In genomic region chr11:114280696-114281095, GRCh38 we compare ENCODE assay signal across 9 cellular contexts. TPM values are rescaled to one million over a fixed set of nuclear protein-coding genes. Genes with fewer than 3 reads are reported as not detected.
A peak's percentile ranks its signal among the peaks of the same experiment; 100 is the strongest.
DNase-seq lines count a peak whose midpoint lies in the region; ATAC-seq and TF ChIP-seq lines count a peak whose summit lies in the region.
"Had no signal": no experiment of that assay in that cellular context is flagged by ENCODE, and none has a peak within 500 bp of the region (broad histone marks: within the 10 kb centered on the region; RNA-seq: fewer than 3 reads in every experiment).

No MANE protein-coding gene starts in this region.

- CTCF ChIA-PET in CD4-positive, alpha-beta T cell (lab: Charles Lee) = interaction anchor here (2.6 kb wide), 1 partner anchor 19 kb away, joined by 8 read pairs; no protein-coding TSS in a partner anchor
- CTCF ChIA-PET in HEK293 (lab: Yijun Ruan, JAX) = interaction anchor here (0.6 to 2.5 kb wide), 30 partner anchors 9 to 1256 kb away, joined by 3 to 12 read pairs (median 4); no protein-coding TSS in a partner anchor

- H3K27ac Mint-ChIP-seq in CD4-positive, alpha-beta T cell = no peak overlapping the region
- H3K27ac Mint-ChIP-seq: memory B cell had no signal

- WGBS in right lobe of liver (ENCODE audit: insufficient coverage, low coverage, low lambda C conversion rate, missing lambda C conversion rate) = 0% methylated on average over 1 of the region's 6 CpGs
- 10 to 15% methylated on average over 6 of the region's 6 CpGs for WGBS in aorta, 2 donors

- TF ChIP-seq POLR2A in right lobe of liver (IDR thresholded peaks at IDR 0.05) = peak; percentile 65

- intact Hi-C loops in CD4-positive, alpha-beta T cell (cut with DNase I, micrococcal nuclease) = loop anchor here (5.0 kb wide), 2 partner anchors 482 to 1997 kb away; no protein-coding TSS in a partner anchor
- intact Hi-C loops in right lobe of liver (cut with DNase I) = no loop called here
- intact Hi-C loops in aorta (cut with DNase I) = loop anchor here in 1 of 2 donors (2.0 to 10.0 kb wide), 5 partner anchors 42 to 482 kb away; partner anchors contain the start of genes C11orf71, RBM7 and REXO2

- H3K9me3 Mint-ChIP-seq in CD4-positive, alpha-beta T cell = no peaks in the 10 kb centered on the region
- H3K9me3 Mint-ChIP-seq: memory B cell had no signal

- H3K4me1 ChIP-seq in HEK293 (ENCODE audit: control insufficient read depth, insufficient read depth, low read length) = no peaks in the 10 kb centered on the region
- peaks cover 0 to 33% (median 14%) of the 10 kb centered on the region in 4 donors for H3K4me1 ChIP-seq in right lobe of liver
- peaks cover 0 to 2% of the 10 kb centered on the region in 2 donors for H3K4me1 ChIP-seq in aorta (ENCODE audit: control insufficient read depth in 1 of 2, insufficient read depth in 2 of 2, low read length in 2 of 2)
- H3K4me1 ChIP-seq in effector memory CD4-positive, alpha-beta T cell (ENCODE audit: control insufficient read depth, insufficient read depth, low read length, poor library complexity, severe bottlenecking) = no peaks in the 10 kb centered on the region

- H3K9me3 ChIP-seq in CD4-positive, alpha-beta T cell (ENCODE audit: control insufficient read depth, low read length) = no peaks in the 10 kb centered on the region
- H3K9me3 ChIP-seq in HEK293 (ENCODE audit: control insufficient read depth, insufficient read depth, low read depth, low read length) = no peaks in the 10 kb centered on the region
- H3K9me3 ChIP-seq in right lobe of liver = no peaks in the 10 kb centered on the region
- no peaks in the 10 kb centered on the region for H3K9me3 ChIP-seq in aorta (ENCODE audit: control insufficient read depth, low read length)
- H3K9me3 ChIP-seq in effector memory CD4-positive, alpha-beta T cell (ENCODE audit: control insufficient read depth, low read length) = no peaks in the 10 kb centered on the region

- TF ChIP-seq CTCF in CD4-positive, alpha-beta T cell (IDR thresholded peaks at IDR 0.05) = peak; percentile 14
- TF ChIP-seq CTCF in HEK293 (tag by site-specific recombination; IDR thresholded peaks at IDR 0.05) (peak; percentile 69; the same call in 1 of the 2 replicates), cardiac fibroblast (IDR thresholded peaks at IDR 0.05; ENCODE audit: low read depth, low read length) (peak; percentile 71), right lobe of liver (IDR thresholded peaks at IDR 0.05) (peak; percentile 63 to 78 (median 75))

- no peaks in the 10 kb centered on the region for H3K27me3 ChIP-seq in CD4-positive, alpha-beta T cell (ENCODE audit: control insufficient read depth, insufficient read depth, low read length)
- H3K27me3 ChIP-seq in right lobe of liver (no peaks in the 10 kb centered on the region), aorta (ENCODE audit: control insufficient read depth in 1 of 2, insufficient read depth in 2 of 2, low read length in 1 of 2) (no peaks in the 10 kb centered on the region)
- H3K27me3 ChIP-seq in effector memory CD4-positive, alpha-beta T cell (replicated peaks; ENCODE audit: control insufficient read depth, insufficient read depth, low read length, poor library complexity, severe bottlenecking) = no peaks in the 10 kb centered on the region

- H3K4me3 ChIP-seq in HEK293 (ENCODE audit: low read depth, low read length) (no peak overlapping the region), cardiac fibroblast (replicated peaks in 1 of 2; ENCODE audit: low read depth in 2 of 2, low read length in 2 of 2) (no peak overlapping the region), right lobe of liver (no peak overlapping the region), aorta (ENCODE audit: low read length in 2 of 2) (no peak overlapping the region)
- no peak overlapping the region for H3K4me3 ChIP-seq in effector memory CD4-positive, alpha-beta T cell (ENCODE audit: insufficient read depth, low read depth, low read length, poor library complexity, severe bottlenecking)

- H3K36me3 ChIP-seq in HEK293 (ENCODE audit: control insufficient read depth in 2 of 2, insufficient read depth in 1 of 2, low read length in 2 of 2) = no peaks in the 10 kb centered on the region
- H3K36me3 ChIP-seq in right lobe of liver = no peaks in the 10 kb centered on the region
- no peaks in the 10 kb centered on the region for H3K36me3 ChIP-seq in aorta (ENCODE audit: control insufficient read depth in 1 of 2, insufficient read depth in 2 of 2, low read length in 1 of 2)
- H3K36me3 ChIP-seq in effector memory CD4-positive, alpha-beta T cell (ENCODE audit: control insufficient read depth, insufficient read depth, low read length) = no peaks in the 10 kb centered on the region

- POLR2A ChIA-PET in CD4-positive, alpha-beta T cell (lab: Charles Lee) = no interaction called here
- POLR2A ChIA-PET in HEK293 (lab: Yijun Ruan, JAX) = no interaction called here

- peak in 1 of 10 experiments; percentile 13 for DNase-seq in CD4-positive, alpha-beta T cell
- peak; percentile 88 for DNase-seq in NCI-H774 (lab: John Stamatoyannopoulos, UW)
- DNase-seq in cardiac fibroblast (ENCODE audit: low read depth in 2 of 2) = peak; percentile 90 to 95
- peak; percentile 79 to 88 (median 83) for DNase-seq in right lobe of liver
- DNase-seq in aorta = peak; percentile 84 to 86
- DNase-seq in GM19240 (ENCODE audit: insufficient read length, low spot score) = no peak
- DNase-seq in effector memory CD4-positive, alpha-beta T cell = no peak

- ATAC-seq in CD4-positive, alpha-beta T cell (ENCODE audit: poor library complexity) = no peak
- peak; percentile 70 to 85 (median 84) for ATAC-seq in right lobe of liver
- peak; percentile 87 for ATAC-seq in aorta (ENCODE audit: low FRiP score)

- H3K4me3 Mint-ChIP-seq in CD4-positive, alpha-beta T cell = no peak overlapping the region
- H3K4me3 Mint-ChIP-seq: memory B cell had no signal

- H3K27me3 Mint-ChIP-seq in CD4-positive, alpha-beta T cell = peaks cover 32% of the 10 kb centered on the region

- H3K4me1 Mint-ChIP-seq in CD4-positive, alpha-beta T cell (ENCODE audit: low read depth) = no peaks in the 10 kb centered on the region
- H3K4me1 Mint-ChIP-seq: memory B cell had no signal

- no peaks in the 10 kb centered on the region for H3K36me3 Mint-ChIP-seq in CD4-positive, alpha-beta T cell (ENCODE audit: low read depth)
- H3K36me3 Mint-ChIP-seq: memory B cell had no signal

- no peak overlapping the region for H3K27ac ChIP-seq in CD4-positive, alpha-beta T cell (ENCODE audit: low read depth, low read length)
- H3K27ac ChIP-seq in HEK293 (ENCODE audit: extremely low read depth, low read depth, low read length) (no peak overlapping the region), right lobe of liver (peak overlapping the region; percentile 14 to 66 (median 18)), aorta (ENCODE audit: low read depth in 1 of 2, low read length in 2 of 2) (peak overlapping the region in 1 of 2 donors; percentile 7)
- H3K27ac ChIP-seq in effector memory CD4-positive, alpha-beta T cell (ENCODE audit: insufficient read depth, low read length, poor library complexity, severe bottlenecking) = no peak overlapping the region

TF ChIP-seq in HEK293, 187 proteins besides CTCF, POLR2A, EP300 and RAD21:
- TF ChIP-seq ZNF654 (tag by site-specific recombination; IDR thresholded peaks at IDR 0.05; ENCODE audit: low read depth) = peak; percentile 76
- no peak for TF ChIP-seq ZNF133 (tag by site-specific recombination; IDR thresholded peaks at IDR 0.05)
- TF ChIP-seq ZNF155 (tag by site-specific recombination; IDR thresholded peaks at IDR 0.05) = no peak
- TF ChIP-seq ZNF701 (tag by site-specific recombination; IDR thresholded peaks at IDR 0.05) = no peak
- TF ChIP-seq ZNF341 (tag by site-specific recombination; IDR thresholded peaks at IDR 0.05; ENCODE audit: low read depth) = peak; percentile 73

RNA-seq across cellular contexts. Expression of gene NNMT, which starts 15.5 kb away (rescaled TPM):
- total RNA-seq in CD4-positive, alpha-beta T cell = not detected
- total RNA-seq in right lobe of liver (1,000 to 10,000 TPM in 4 of 6 experiments, 100 to 1,000 TPM in 2; 634 to 3,368 (median 2,270) TPM), aorta (100 to 1,000 TPM; 597 to 862 TPM)
- polyA plus RNA-seq in aorta = 1,000 to 10,000 TPM in 1 of 2 donors, 100 to 1,000 TPM in 1; 405 to 1,814 TPM

Comparison
In these comparisons a context has a peak if more than half of its experiments do, and no peak if none do; other contexts are left out.
1. DNase-seq: peak in NCI-H774 (single experiment), cardiac fibroblast (2 of 2), right lobe of liver (3 of 3) and aorta (2 of 2); none in GM19240 (single experiment) and effector memory CD4-positive, alpha-beta T cell (0 of 3).
2. H3K27ac ChIP-seq: peak in right lobe of liver (3 of 3); none in CD4-positive, alpha-beta T cell (single experiment), HEK293 (single experiment) and effector memory CD4-positive, alpha-beta T cell (single experiment).
3. CTCF ChIP-seq: peak in every context shown above with its lines; median percentile 75 in right lobe of liver; 71 in cardiac fibroblast; 69 in HEK293; 14 in CD4-positive, alpha-beta T cell.
4. RNA of gene NNMT, which starts 15.5 kb away (total RNA-seq): 634 to 3,368 TPM in right lobe of liver and 597 to 862 TPM in aorta; not detected in CD4-positive, alpha-beta T cell; every median in the first group is over 100 times any median in the second.
5. intact Hi-C loops: an anchor here in CD4-positive, alpha-beta T cell (5.0 kb wide); none called in right lobe of liver.